Comparison of ENCODE assay signal across 6 cellular contexts in genomic region chr16:65760874-65761273, GRCh38.
"Had no signal": no experiment of that assay in that cellular context is flagged by ENCODE, and none has a peak within 500 bp of the region (broad histone marks: within the 10 kb centered on the region; RNA-seq: fewer than 3 reads in every experiment).

No MANE protein-coding gene starts in this region.

- H3K9me3 Mint-ChIP-seq: GM23338, H9 had no signal

- H3K4me3 Mint-ChIP-seq: GM23338, H9 had no signal

- DNase-seq: H9, HCEC 1CT, IMR-90, KG1 had no signal

- H3K4me3 ChIP-seq: GM23338, K562 had no signal

- H3K27ac Mint-ChIP-seq: GM23338, H9 had no signal

- H3K4me2 ChIP-seq: GM23338 had no signal
